In genomic region chr15:67369359-67369758, GRCh38 we compare ENCODE assay signal across 4 cellular contexts.
TF ChIP-seq lines count a peak whose summit lies in the region.

No MANE protein-coding gene starts in this region.

TF ChIP-seq in HepG2, 621 proteins besides CTCF, POLR2A, EP300 and RAD21 (continues in another document):
- no peak for TF ChIP-seq ZNF451 (CRISPR knock-in tag; IDR thresholded peaks at IDR 0.05)
- no peak for TF ChIP-seq SRSF9 (IDR thresholded peaks at IDR 0.05; ENCODE audit: borderline replicate concordance, insufficient read depth, low read depth, low read length, poor library complexity, severe bottlenecking)
- no peak for TF ChIP-seq TFDP2 (CRISPR knock-in tag; IDR thresholded peaks at IDR 0.05)
- no peak for TF ChIP-seq SSRP1 (CRISPR knock-in tag; IDR thresholded peaks at IDR 0.05)
- no peak for TF ChIP-seq ZNF724P (CRISPR knock-in tag; IDR thresholded peaks at IDR 0.05; ENCODE audit: borderline replicate concordance)
- no peak for TF ChIP-seq ZNF605 (CRISPR knock-in tag; IDR thresholded peaks at IDR 0.05)
- TF ChIP-seq ZNF746 (CRISPR knock-in tag; IDR thresholded peaks at IDR 0.05) = no peak
- TF ChIP-seq SMYD3 (CRISPR knock-in tag; IDR thresholded peaks at IDR 0.05) = no peak
- TF ChIP-seq BRCA1 (CRISPR knock-in tag; IDR thresholded peaks at IDR 0.05) = no peak
- no peak for TF ChIP-seq CENPBD1 (CRISPR knock-in tag; IDR thresholded peaks at IDR 0.05; ENCODE audit: borderline replicate concordance, low read depth)
- no peak for TF ChIP-seq ZBTB4 (CRISPR knock-in tag; IDR thresholded peaks at IDR 0.05; ENCODE audit: borderline replicate concordance)

TF ChIP-seq in HEK293, 187 proteins besides CTCF, POLR2A, EP300 and RAD21:
- TF ChIP-seq ZXDB (tag by site-specific recombination; IDR thresholded peaks at IDR 0.05) = no peak
- TF ChIP-seq ZNF366 (tag by site-specific recombination; conservative IDR thresholded peaks at IDR 0.05) = peak; percentile 81
- TF ChIP-seq ZNF302 (tag by site-specific recombination; IDR thresholded peaks at IDR 0.05; ENCODE audit: low read depth) = no peak
- no peak for TF ChIP-seq ZIC2 (tag by site-specific recombination; IDR thresholded peaks at IDR 0.05)

TF ChIP-seq in K562, 482 proteins besides CTCF, POLR2A, EP300 and RAD21:
- TF ChIP-seq ZNF512 (tag; IDR thresholded peaks at IDR 0.05) (peak; percentile 98), TGIF2 (CRISPR knock-in tag; IDR thresholded peaks at IDR 0.05) (no peak), PHTF2 (CRISPR knock-in tag; IDR thresholded peaks at IDR 0.05) (no peak)

TF ChIP-seq in WTC11, 78 proteins besides CTCF, POLR2A, EP300 and RAD21:
- TF ChIP-seq ERG (CRISPR knock-in tag; IDR thresholded peaks at IDR 0.05) = no peak
- no peak for TF ChIP-seq ZNF263 (CRISPR knock-in tag; IDR thresholded peaks at IDR 0.05; ENCODE audit: low read depth)
- no peak for TF ChIP-seq FOXP1 (CRISPR knock-in tag; IDR thresholded peaks at IDR 0.05; ENCODE audit: borderline replicate concordance)
- no peak for TF ChIP-seq RORB (CRISPR knock-in tag; IDR thresholded peaks at IDR 0.05)
- no peak for TF ChIP-seq ZMAT4 (CRISPR knock-in tag; IDR thresholded peaks at IDR 0.05)
- no peak for TF ChIP-seq TEAD4 (CRISPR knock-in tag; IDR thresholded peaks at IDR 0.05)
- TF ChIP-seq OVOL2 (CRISPR knock-in tag; IDR thresholded peaks at IDR 0.05; ENCODE audit: borderline replicate concordance) = no peak
- no peak for TF ChIP-seq ZNF532 (CRISPR knock-in tag; IDR thresholded peaks at IDR 0.05; ENCODE audit: borderline replicate concordance)
- no peak for TF ChIP-seq ZSCAN18 (CRISPR knock-in tag; IDR thresholded peaks at IDR 0.05)
- no peak for TF ChIP-seq GABPB1 (CRISPR knock-in tag; IDR thresholded peaks at IDR 0.05)
- TF ChIP-seq USF2 (CRISPR knock-in tag; IDR thresholded peaks at IDR 0.05) = no peak
- no peak for TF ChIP-seq ZNF281 (CRISPR knock-in tag; IDR thresholded peaks at IDR 0.05)
- no peak for TF ChIP-seq E2F4 (CRISPR knock-in tag; IDR thresholded peaks at IDR 0.05; ENCODE audit: borderline replicate concordance, low read depth)
- no peak for TF ChIP-seq FOXJ3 (CRISPR knock-in tag; IDR thresholded peaks at IDR 0.05; ENCODE audit: borderline replicate concordance)
- TF ChIP-seq ARID4B (CRISPR knock-in tag; IDR thresholded peaks at IDR 0.05; ENCODE audit: borderline replicate concordance) = no peak
- TF ChIP-seq STAT6 (CRISPR knock-in tag; conservative IDR thresholded peaks at IDR 0.05; ENCODE audit: low read depth) = no peak
- no peak for TF ChIP-seq NFE2L1 (CRISPR knock-in tag; IDR thresholded peaks at IDR 0.05)
- no peak for TF ChIP-seq NR2C2 (CRISPR knock-in tag; IDR thresholded peaks at IDR 0.05)
- no peak for TF ChIP-seq TEAD1 (CRISPR knock-in tag; IDR thresholded peaks at IDR 0.05)
- no peak for TF ChIP-seq KAT7 (CRISPR knock-in tag; IDR thresholded peaks at IDR 0.05; ENCODE audit: borderline replicate concordance)
TF ChIP-seq in WTC11: peak in this region for 0.
